14 cellular contexts compared by ENCODE assay signal in the genomic region with DNA sequence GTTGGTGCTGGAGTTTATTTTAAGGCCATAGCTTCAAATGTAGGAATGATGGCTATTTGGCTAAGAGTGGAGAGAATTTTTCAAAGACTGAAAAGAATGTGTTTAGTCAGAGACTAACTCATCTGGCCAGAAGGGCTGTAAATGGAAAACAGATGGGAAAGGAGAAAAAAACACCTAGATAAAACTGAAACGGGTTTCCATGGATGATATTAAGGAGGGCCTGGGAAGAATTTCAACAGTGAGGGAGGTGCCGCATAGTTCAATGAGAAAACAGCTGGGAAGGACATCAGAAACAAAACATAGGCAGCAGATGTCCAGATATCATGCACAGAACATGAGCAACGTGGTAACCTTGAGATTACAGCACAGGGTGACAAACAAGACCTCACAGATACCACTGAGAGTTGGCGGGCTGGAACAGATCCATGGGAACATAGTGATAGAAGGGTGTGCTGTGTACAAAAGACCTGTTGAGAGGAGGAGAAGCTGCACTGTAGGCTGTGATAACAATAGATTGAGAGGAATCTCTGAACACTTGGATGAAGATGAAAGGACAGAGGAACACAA. TPM values are rescaled to one million over a fixed set of nuclear protein-coding genes. Genes with fewer than 3 reads are reported as not detected.
DNase-seq lines count a peak whose midpoint lies in the region; ATAC-seq and TF ChIP-seq lines count a peak whose summit lies in the region.
"Had no signal": no experiment of that assay in that cellular context is flagged by ENCODE, and none has a peak within 500 bp of the region (broad histone marks: within the 10 kb centered on the region; RNA-seq: fewer than 3 reads in every experiment).

No MANE protein-coding gene starts in this region.

- no peak overlapping the region for H3K27ac Mint-ChIP-seq in immature natural killer cell
- H3K27ac Mint-ChIP-seq: T-helper 1 cell treated with Interleukin-12 subunit alpha and Interleukin-12 subunit beta and Interleukin-4 antibody, amounts not matched to agents 30 μg/mL and 1 μg/mL, for 36 hours had no signal

- peaks cover under 1 to 4% of the 10 kb centered on the region in 2 donors for H3K4me1 Mint-ChIP-seq in immature natural killer cell

- H3K27me3 Mint-ChIP-seq in immature natural killer cell (ENCODE audit: low read depth in 3 of 3): peaks cover 1 to 11% (median 3%) of the 10 kb centered on the region in 3 donors

- H3K4me3 ChIP-seq in foreskin fibroblast (ENCODE audit: low read depth in 1 of 2, low read length in 2 of 2): no peak overlapping the region
- H3K4me3 ChIP-seq: lung had no signal

- H3K4me3 Mint-ChIP-seq in immature natural killer cell: no peak overlapping the region
- H3K4me3 Mint-ChIP-seq: activated T-cell treated with anti-CD3 and anti-CD28 coated beads, Interleukin-2, amount 50 U/mL, for 4 hours; T-helper 1 cell treated with Interleukin-12 subunit alpha and Interleukin-12 subunit beta and Interleukin-4 antibody, amounts not matched to agents 30 μg/mL and 1 μg/mL, for 36 hours had no signal

- H3K36me3 Mint-ChIP-seq in immature natural killer cell: no peaks in the 10 kb centered on the region

- DNase-seq in EH (ENCODE audit: low read depth) (peak; percentile 95), RPMI7951 (ENCODE audit: low read depth) (peak; percentile 95), foreskin fibroblast (peak; percentile 87 to 93), renal cortical epithelial cell (ENCODE audit: low read depth) (peak; percentile 45), immature natural killer cell (no peak), HPDE6-E6E7 (ENCODE audit: extremely low spot score) (no peak)
- DNase-seq: activated T-cell treated with anti-CD3 and anti-CD28 coated beads, Interleukin-2, amount 50 U/mL, for 4 hours; effector CD8-positive, alpha-beta T cell; NCI-H2227 treated with DMSO at 0.1 percent for 48 hours; stimulated activated CD4-positive, alpha-beta T cell treated with anti-CD3 and anti-CD28 coated beads, Interleukin-2, amount 100 ng/mL, for 24 hours had no signal

- no peak for TF ChIP-seq CTCF in foreskin fibroblast (IDR thresholded peaks at IDR 0.05; ENCODE audit: low read depth, low read length)

- ATAC-seq in GM21529 (IDR thresholded peaks at IDR 0.05; ENCODE audit: unreplicated experiment) (no peak), HG02588 (IDR thresholded peaks at IDR 0.05; ENCODE audit: unreplicated experiment) (no peak)
- ATAC-seq: activated T-cell treated with anti-CD3 and anti-CD28 coated beads, Interleukin-2, amount 50 U/mL, for 4 hours had no signal

- H3K9me3 Mint-ChIP-seq in immature natural killer cell: no peaks in the 10 kb centered on the region
- H3K9me3 Mint-ChIP-seq: activated T-cell treated with anti-CD3 and anti-CD28 coated beads, Interleukin-2, amount 50 U/mL, for 4 hours; T-helper 1 cell treated with Interleukin-12 subunit alpha and Interleukin-12 subunit beta and Interleukin-4 antibody, amounts not matched to agents 30 μg/mL and 1 μg/mL, for 36 hours had no signal

RNA-seq across cellular contexts. Expression of a gene that starts 31.2 kb away (rescaled TPM):
- total RNA-seq in RPMI7951 (2014; rRNA removed; shearing (Covaris generic)): 122 and 139 TPM in 2 replicates
- total RNA-seq in renal cortical epithelial cell: 90.6 and 140 TPM in 2 replicates
- 10 to 100 TPM; 16.9 to 31.7 (median 17.3) TPM for polyA plus RNA-seq in immature natural killer cell

Comparison
In these comparisons a context has a peak if more than half of its experiments do, and no peak if none do; other contexts are left out.
1. DNase-seq: peak in EH (single experiment), RPMI7951 (single experiment), foreskin fibroblast (2 of 2) and renal cortical epithelial cell (single experiment); none in immature natural killer cell (0 of 3) and HPDE6-E6E7 (single experiment).